In genomic region chr5:151315998-151316597, GRCh38 we compare ENCODE assay signal across 8 cellular contexts. TPM values are rescaled to one million over a fixed set of nuclear protein-coding genes. Genes with fewer than 3 reads are reported as not detected.
DNase-seq lines count a peak whose midpoint lies in the region; ATAC-seq, FAIRE-seq and TF ChIP-seq lines count a peak whose summit lies in the region.
"Had no signal": no experiment of that assay in that cellular context is flagged by ENCODE, and none has a peak within 500 bp of the region (broad histone marks: within the 10 kb centered on the region; RNA-seq: fewer than 3 reads in every experiment).

No MANE protein-coding gene starts in this region.

- RAD21 ChIA-PET in GM12878 (lab: Charles Lee; ENCODE audit: unreplicated experiment) = interaction anchor here (0.6 to 1.5 kb wide), 22 partner anchors 13 to 336 kb away, joined by 3 to 15 read pairs (median 4); partner anchors contain the start of gene ANXA6

- H4K20me1 ChIP-seq in GM12878 (ENCODE audit: control insufficient read depth, insufficient read depth) = no peaks in the 10 kb centered on the region

- TF ChIP-seq CTCF in GM12878 (IDR thresholded peaks at IDR 0.05 in 2 of 3, conservative IDR thresholded peaks at IDR 0.05 in 1 of 3; ENCODE audit: control insufficient read depth in 2 of 3, extremely low read depth in 1 of 3, insufficient read depth in 1 of 3, low read depth in 3 of 3, low read length in 3 of 3) = peak; percentile 93 to 95 (median 94); a peak in 5 of 6 replicates

- in situ Hi-C loops in KBM-7 (cut with MboI; ENCODE audit: low pct_unique_long_range_greater_than_20kb, low sequenced_read_pairs) = no loop called here
- in situ Hi-C loops in GM12878 (cut with MboI) = no loop called here

- TF ChIP-seq EP300 in GM12878 (IDR thresholded peaks at IDR 0.05; ENCODE audit: borderline replicate concordance in 1 of 2, control insufficient read depth in 1 of 2, low read depth in 2 of 2, low read length in 2 of 2) = no peak

- WGBS in GM12878 (ENCODE audit: insufficient coverage, insufficient replicate concordance, low lambda C conversion rate, missing lambda C conversion rate) = 13% methylated on average over 8 of the region's 8 CpGs

- H3K27me3 ChIP-seq in GM12878 (replicated peaks in 1 of 2; ENCODE audit: control insufficient read depth in 2 of 2, insufficient read depth in 2 of 2, low read length in 1 of 2) = no peaks in the 10 kb centered on the region; a peak in 1 of 4 replicates

- no peak overlapping the region for H3K4me3 ChIP-seq in GM12878

- H3K4me2 ChIP-seq in GM12878 (ENCODE audit: control insufficient read depth, insufficient read depth) = 0 out of 2 replicates have a peak overlapping the region, but pooled peaks have one; percentile 41

- H3K9me3 ChIP-seq in T-helper 17 cell (ENCODE audit: control insufficient read depth, low read length, poor library complexity, severe bottlenecking) = no peaks in the 10 kb centered on the region
- H3K9me3 ChIP-seq in GM12878 (replicated peaks; ENCODE audit: control insufficient read depth, insufficient read depth, low read length) = no peaks in the 10 kb centered on the region; the same call in 2 of the 3 replicates

- TF ChIP-seq RAD21 in GM12878 (IDR thresholded peaks at IDR 0.05; ENCODE audit: insufficient read depth, low read depth, low read length) = peak; percentile 86

- H3K9ac ChIP-seq in GM12878 (ENCODE audit: control insufficient read depth, insufficient read depth, low read length) = no peak overlapping the region

- BruUV-seq in GM12878 (replicated peaks; lab: Mats Ljungman, UMichigan) = no TSS peak

- H3K27ac ChIP-seq in GM12878 (ENCODE audit: control insufficient read depth, insufficient read depth) = no peak overlapping the region

- POLR2A ChIA-PET in GM12878 (lab: Charles Lee) = interaction anchor here (0.5 to 0.6 kb wide), 2 partner anchors 64 to 1782 kb away, joined by 3 read pairs; no protein-coding TSS in a partner anchor

- H3K4me1 Mint-ChIP-seq in T-helper 17 cell = peaks cover 4% of the 10 kb centered on the region

- SMC1A ChIA-PET in GM12878 (lab: Charles Lee; ENCODE audit: uncharacterized antibody, unreplicated experiment) = interaction anchor here (0.7 to 1.7 kb wide), 21 partner anchors 19 to 346 kb away, joined by 3 to 9 read pairs (median 4); no protein-coding TSS in a partner anchor

- CTCF ChIA-PET in GM12878 (lab: Yijun Ruan, JAX) = interaction anchor here (0.6 to 3.8 kb wide), 47 partner anchors 9 to 529 kb away, joined by 3 to 41 read pairs (median 5); partner anchors contain the start of genes ANXA6, CCDC69, IRGM and SLC36A3

- no peaks in the 10 kb centered on the region for H3K36me3 ChIP-seq in GM12878 (ENCODE audit: control insufficient read depth in 2 of 2, insufficient read depth in 2 of 2, low read length in 1 of 2)

- no peaks in the 10 kb centered on the region for H3K4me1 ChIP-seq in GM12878 (ENCODE audit: control insufficient read depth, insufficient read depth, low read length)

- ATAC-seq in GM21576 (IDR thresholded peaks at IDR 0.05; ENCODE audit: unreplicated experiment) (peak; percentile 68), T-helper 17 cell (peak; percentile 49), GM12878 (peak; percentile 95)

- H3K79me2 ChIP-seq in GM12878 (ENCODE audit: control insufficient read depth, insufficient read depth, low read length) = no peaks in the 10 kb centered on the region

- peaks cover 34% of the 10 kb centered on the region for H3K27me3 Mint-ChIP-seq in T-helper 17 cell

- no peak overlapping the region for H2AFZ ChIP-seq in GM12878 (ENCODE audit: control insufficient read depth, low read depth, low read length)

- no peak overlapping the region for H3K27ac Mint-ChIP-seq in T-helper 17 cell

- FAIRE-seq in GM12878 (lab: Jason Lieb, UNC) = peak; percentile 65

- no peak overlapping the region for H3K4me3 Mint-ChIP-seq in T-helper 17 cell

- no peaks in the 10 kb centered on the region for H3K36me3 Mint-ChIP-seq in T-helper 17 cell (ENCODE audit: low read depth)

- intact Hi-C loops in GM12878 (cut with micrococcal nuclease; ENCODE audit: unreplicated experiment) = loop anchor here (5.0 to 10.0 kb wide), 6 partner anchors 149 to 511 kb away; no protein-coding TSS in a partner anchor

- DNase-seq in GM04504 (ENCODE audit: low read depth) (peak; percentile 35), KBM-7 (peak; percentile 62), T-helper 17 cell (peak in 1 of 3 donors; percentile 38), GM12878 (ENCODE audit: low read depth, low spot score) (peak; percentile 7), inferior parietal cortex (ENCODE audit: extremely low spot score) (peak; percentile 52)
- DNase-seq in stimulated activated CD4-positive, alpha-beta T cell treated with anti-CD3 and anti-CD28 coated beads, Interleukin-15, amount 100 ng/mL, for 48 hours (ENCODE audit: low read depth in 2 of 2) = peak; percentile 22 to 46

- TF ChIP-seq POLR2A in GM12878 (IDR thresholded peaks at IDR 0.05; ENCODE audit: low read depth, low read length) = no peak

TF ChIP-seq in GM12878, 131 proteins besides CTCF, POLR2A, EP300 and RAD21:
- TF ChIP-seq SMC3 (IDR thresholded peaks at IDR 0.05; ENCODE audit: borderline replicate concordance, low read length) (peak; percentile 79), WRNIP1 (IDR thresholded peaks at IDR 0.05; ENCODE audit: borderline replicate concordance, low read depth, low read length) (no peak), YY1 (IDR thresholded peaks at IDR 0.05; ENCODE audit: low read depth, low read length) (peak; percentile 44; the same call in 1 of the 2 replicates), ELK1 (IDR thresholded peaks at IDR 0.05; ENCODE audit: low read depth, low read length) (no peak), HSF1 (IDR thresholded peaks at IDR 0.05; ENCODE audit: low read depth, low read length) (no peak)

RNA-seq across cellular contexts. Expression of gene SLC36A3, which starts 12.5 kb away (rescaled TPM):
- not detected for total RNA-seq in T-helper 17 cell
- total RNA-seq in GM12878 (2013; cell fraction: nucleolus; rRNA removed) = not detected in 2 replicates
- total RNA-seq in GM12878 (2014; rRNA removed) = not detected in 2 replicates
- total RNA-seq in GM12878 (2014; rRNA removed; fragmentation: Illumina TruSeq; extraction: Trizol) = not detected in 2 replicates
- not detected in 2 replicates for total RNA-seq in GM12878 (2021)
- not detected for polyA plus RNA-seq in GM12878 (2011; ENCODE audit: low read depth)
- polyA plus RNA-seq in GM12878 (2011; rRNA removed) = not detected in 2 replicates
- polyA plus RNA-seq in GM12878 (2011; cell fraction: cytosol; rRNA removed) = not detected in 2 replicates
- polyA plus RNA-seq in GM12878 (2011; cell fraction: nucleus; rRNA removed) = not detected in 2 replicates
- polyA plus RNA-seq in GM12878 (2012) = not detected in 2 replicates
- polyA plus RNA-seq in GM12878 (2014; fragmentation: Illumina TruSeq; extraction: Trizol) = not detected in 2 replicates
- under 1 TPM in 1 of 2 experiments, not detected in 1; 0.03 TPM for polyA plus RNA-seq in GM12878 (2014; fragmentation: Nextera tagmentation; extraction: Ambion mirVana)
- polyA plus RNA-seq in GM12878 (2014; rRNA removed) = not detected in 2 replicates
- polyA plus RNA-seq in GM12878 (2016; fragmentation: Nextera tagmentation; extraction: Ambion mirVana) = not detected
- polyA minus RNA-seq in GM12878 (2011; rRNA and poly(A)+ RNA removed) = not detected in 2 replicates
- not detected in 2 replicates for polyA minus RNA-seq in GM12878 (2011; cell fraction: cytosol; rRNA and poly(A)+ RNA removed)
- not detected in 2 replicates for polyA minus RNA-seq in GM12878 (2011; cell fraction: nucleus; rRNA and poly(A)+ RNA removed)
- total RNA-seq: glomerular endothelial cell had no signal

RNA-seq across cellular contexts. Expression of gene SLC36A2, which starts 31.3 kb away (rescaled TPM):
- total RNA-seq in T-helper 17 cell = not detected
- not detected in 2 replicates for total RNA-seq in GM12878 (2013; cell fraction: nucleolus; rRNA removed)
- not detected in 2 replicates for total RNA-seq in GM12878 (2014; rRNA removed)
- not detected in 2 replicates for total RNA-seq in GM12878 (2014; rRNA removed; fragmentation: Illumina TruSeq; extraction: Trizol)
- not detected in 2 replicates for total RNA-seq in GM12878 (2021)
- polyA plus RNA-seq in GM12878 (2011; ENCODE audit: low read depth) = not detected
- polyA plus RNA-seq in GM12878 (2011; rRNA removed) = not detected in 2 replicates
- not detected in 2 replicates for polyA plus RNA-seq in GM12878 (2011; cell fraction: cytosol; rRNA removed)
- not detected in 2 replicates for polyA plus RNA-seq in GM12878 (2011; cell fraction: nucleus; rRNA removed)
- not detected in 2 replicates for polyA plus RNA-seq in GM12878 (2012)
- polyA plus RNA-seq in GM12878 (2014; fragmentation: Illumina TruSeq; extraction: Trizol) = not detected in 2 replicates
- not detected for polyA plus RNA-seq in GM12878 (2014; fragmentation: Nextera tagmentation; extraction: Ambion mirVana)
- polyA plus RNA-seq in GM12878 (2014; rRNA removed) = not detected in 2 replicates
- polyA plus RNA-seq in GM12878 (2016; fragmentation: Nextera tagmentation; extraction: Ambion mirVana) = not detected
- polyA minus RNA-seq in GM12878 (2011; rRNA and poly(A)+ RNA removed) = not detected in 2 replicates
- polyA minus RNA-seq in GM12878 (2011; cell fraction: cytosol; rRNA and poly(A)+ RNA removed) = not detected in 2 replicates
- not detected in 2 replicates for polyA minus RNA-seq in GM12878 (2011; cell fraction: nucleus; rRNA and poly(A)+ RNA removed)
- total RNA-seq: glomerular endothelial cell had no signal
